In the genomic region with DNA sequence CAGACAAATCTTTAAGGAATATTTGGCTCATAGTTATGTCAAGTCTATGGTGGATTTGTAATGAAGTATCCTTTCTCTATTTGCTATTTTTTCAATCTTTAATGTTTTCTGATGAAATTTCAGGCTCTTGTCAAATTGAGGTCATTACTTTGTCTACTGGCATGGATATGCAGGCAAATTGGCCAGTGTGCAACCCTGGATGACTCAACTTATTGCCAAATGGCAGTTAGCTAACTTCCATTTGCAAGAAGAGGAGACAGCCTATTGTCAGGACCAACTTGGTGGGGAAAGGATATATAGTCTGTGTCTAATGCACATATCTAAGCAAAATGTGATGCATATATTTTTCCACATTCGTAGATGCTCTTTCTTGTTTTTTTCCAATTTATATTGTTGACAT, we compare ENCODE assay signal across 14 cellular contexts.
A peak's percentile ranks its signal among the peaks of the same experiment; 100 is the strongest.
DNase-seq lines count a peak whose midpoint lies in the region; ATAC-seq, FAIRE-seq and TF ChIP-seq lines count a peak whose summit lies in the region.
"Had no signal": no experiment of that assay in that cellular context is flagged by ENCODE, and none has a peak within 500 bp of the region (broad histone marks: within the 10 kb centered on the region; RNA-seq: fewer than 3 reads in every experiment).

No MANE protein-coding gene starts in this region.

- H3K4me2 ChIP-seq in astrocyte (ENCODE audit: low read length): no peak overlapping the region

- H3K9me3 ChIP-seq in astrocyte (ENCODE audit: insufficient read depth, low read depth, low read length) (no peaks in the 10 kb centered on the region), left lung (no peaks in the 10 kb centered on the region)

- no peak overlapping the region for H3K4me3 Mint-ChIP-seq in astrocyte (ENCODE audit: unreplicated experiment)
- H3K4me3 Mint-ChIP-seq: activated T-helper 1 cell treated with anti-CD3 and anti-CD28 coated beads, Interleukin-12 subunit alpha, Interleukin-12 subunit beta, Interleukin-2, Interleukin-4 antibody, amounts not matched to agents 30 ng/mL and 10 ng/mL and 1 ng/mL, durations not matched to agents 14 hours and 24 hours and 36 hours; central memory CD8-positive, alpha-beta T cell; stimulated activated effector memory CD8-positive, alpha-beta T cell treated with anti-CD3 and anti-CD28 coated beads, Interleukin-12 subunit alpha, Interleukin-12 subunit beta, amount 100 ng/mL, for 72 hours had no signal

- H3K36me3 Mint-ChIP-seq in astrocyte (ENCODE audit: low read depth, unreplicated experiment): peaks cover 3% of the 10 kb centered on the region
- H3K36me3 Mint-ChIP-seq: stimulated activated effector memory CD8-positive, alpha-beta T cell treated with anti-CD3 and anti-CD28 coated beads, Interleukin-12 subunit alpha, Interleukin-12 subunit beta, amount 100 ng/mL, for 72 hours had no signal

- H3K79me2 ChIP-seq in astrocyte (ENCODE audit: insufficient read depth, low read length): no peaks in the 10 kb centered on the region

- no peak overlapping the region for H3K4me3 ChIP-seq in astrocyte (ENCODE audit: insufficient read depth, low read depth, low read length)
- H3K4me3 ChIP-seq in left lung: no peak overlapping the region

- no peak overlapping the region for H3K27ac ChIP-seq in astrocyte (ENCODE audit: low read depth, low read length)
- no peak overlapping the region for H3K27ac ChIP-seq in left lung

- no peaks in the 10 kb centered on the region for H3K27me3 ChIP-seq in astrocyte (ENCODE audit: insufficient read depth, low read length)
- H3K27me3 ChIP-seq in left lung: no peaks in the 10 kb centered on the region

- H3K4me1 ChIP-seq in astrocyte (ENCODE audit: insufficient read depth, low read length): no peaks in the 10 kb centered on the region
- H3K4me1 ChIP-seq in left lung: peaks cover 3 to 16% of the 10 kb centered on the region in 2 donors

- no peak overlapping the region for H3K9ac ChIP-seq in astrocyte (ENCODE audit: low read length)

- TF ChIP-seq CTCF in AG09319 (IDR thresholded peaks at IDR 0.05; ENCODE audit: low read depth, low read length): no peak
- TF ChIP-seq CTCF in astrocyte (IDR thresholded peaks at IDR 0.05; ENCODE audit: insufficient read depth, low read depth, low read length): no peak
- TF ChIP-seq CTCF in left lung (IDR thresholded peaks at IDR 0.05): no peak

- H4K20me1 ChIP-seq in astrocyte (ENCODE audit: insufficient read depth, low read length): no peaks in the 10 kb centered on the region

- peak; percentile 47 for ATAC-seq in left lung
- no peak for ATAC-seq in GM19397 (IDR thresholded peaks at IDR 0.05; ENCODE audit: unreplicated experiment)
- ATAC-seq: activated CD4-positive, CD25-positive, alpha-beta regulatory T cell treated with anti-CD3 and anti-CD28 coated beads, Interleukin-2, amount 50 U/mL, for 24 hours; stimulated activated effector memory CD8-positive, alpha-beta T cell treated with anti-CD3 and anti-CD28 coated beads, Interleukin-12 subunit alpha, Interleukin-12 subunit beta, amount 100 ng/mL, for 72 hours had no signal

- no peak overlapping the region for H3K27ac Mint-ChIP-seq in astrocyte (ENCODE audit: unreplicated experiment)
- H3K27ac Mint-ChIP-seq: activated T-helper 1 cell treated with anti-CD3 and anti-CD28 coated beads, Interleukin-12 subunit alpha, Interleukin-12 subunit beta, Interleukin-2, Interleukin-4 antibody, amounts not matched to agents 30 ng/mL and 10 ng/mL and 1 ng/mL, durations not matched to agents 14 hours and 24 hours and 36 hours; stimulated activated effector memory CD8-positive, alpha-beta T cell treated with anti-CD3 and anti-CD28 coated beads, Interleukin-12 subunit alpha, Interleukin-12 subunit beta, amount 100 ng/mL, for 72 hours had no signal

- H3K27me3 Mint-ChIP-seq in astrocyte (ENCODE audit: low read depth, unreplicated experiment): no peaks in the 10 kb centered on the region
- H3K27me3 Mint-ChIP-seq: central memory CD8-positive, alpha-beta T cell had no signal

- no peaks in the 10 kb centered on the region for H3K36me3 ChIP-seq in astrocyte (ENCODE audit: insufficient read depth, low read length)
- peaks cover 0 to 7% of the 10 kb centered on the region in 2 donors for H3K36me3 ChIP-seq in left lung

- intact Hi-C loops in left lung (cut with DNase I): no loop called here

- H2AFZ ChIP-seq in astrocyte (ENCODE audit: low read depth, low read length): no peak overlapping the region

- no peaks in the 10 kb centered on the region for H3K9me3 Mint-ChIP-seq in astrocyte (ENCODE audit: unreplicated experiment)
- H3K9me3 Mint-ChIP-seq: activated T-helper 1 cell treated with anti-CD3 and anti-CD28 coated beads, Interleukin-12 subunit alpha, Interleukin-12 subunit beta, Interleukin-2, Interleukin-4 antibody, amounts not matched to agents 30 ng/mL and 10 ng/mL and 1 ng/mL, durations not matched to agents 14 hours and 24 hours and 36 hours; stimulated activated effector memory CD8-positive, alpha-beta T cell treated with anti-CD3 and anti-CD28 coated beads, Interleukin-12 subunit alpha, Interleukin-12 subunit beta, amount 100 ng/mL, for 72 hours had no signal

- FAIRE-seq in astrocyte (lab: Jason Lieb, UNC): no peak
- FAIRE-seq in HTR-8/SVneo (lab: Jason Lieb, UNC): no peak
- FAIRE-seq: GM12891 had no signal

- no peaks in the 10 kb centered on the region for H3K4me1 Mint-ChIP-seq in astrocyte (ENCODE audit: low read depth, unreplicated experiment)
- H3K4me1 Mint-ChIP-seq: central memory CD8-positive, alpha-beta T cell; stimulated activated effector memory CD8-positive, alpha-beta T cell treated with anti-CD3 and anti-CD28 coated beads, Interleukin-12 subunit alpha, Interleukin-12 subunit beta, amount 100 ng/mL, for 72 hours had no signal

- DNase-seq in AG09319 (ENCODE audit: extremely low read depth, low read depth) (peak; percentile 76), HPDE6-E6E7 (ENCODE audit: extremely low spot score) (peak; percentile 3), astrocyte (ENCODE audit: low read depth) (peak; percentile 70), left lung (no peak), HTR-8/SVneo (ENCODE audit: insufficient read length, low spot score) (no peak), ecto neural progenitor cell (ENCODE audit: low spot score) (no peak), DMS79 treated with DMSO at 0.1 percent for 48 hours (lab: John Stamatoyannopoulos, UW) (no peak)
- DNase-seq: MM.1S had no signal

Comparison
In these comparisons a context has a peak if more than half of its experiments do, and no peak if none do; other contexts are left out.
1. DNase-seq: peak in AG09319 (single experiment), HPDE6-E6E7 (single experiment) and astrocyte (single experiment); none in left lung (0 of 2), HTR-8/SVneo (single experiment), ecto neural progenitor cell (single experiment) and DMS79 treated with DMSO at 0.1 percent for 48 hours (single experiment).